In genomic region chr9:123267481-123268239, GRCh38 we compare ENCODE assay signal across 1 cellular context.
TF ChIP-seq lines count a peak whose summit lies in the region.

No MANE protein-coding gene starts in this region.

TF ChIP-seq in HEK293, 187 proteins besides CTCF, POLR2A, EP300 and RAD21 (continued from another document):
- TF ChIP-seq ZNF529 (tag by site-specific recombination; IDR thresholded peaks at IDR 0.05; ENCODE audit: insufficient replicate concordance) (no peak), BCL11B (tag by site-specific recombination; IDR thresholded peaks at IDR 0.05; ENCODE audit: low read depth) (no peak), ZNF548 (tag by site-specific recombination; IDR thresholded peaks at IDR 0.05) (no peak), INSM2 (tag by site-specific recombination; IDR thresholded peaks at IDR 0.05) (no peak), ZNF37A (tag by site-specific recombination; IDR thresholded peaks at IDR 0.05) (no peak), ZNF175 (tag by site-specific recombination; IDR thresholded peaks at IDR 0.05) (no peak), HOXA7 (CRISPR knock-in tag; IDR thresholded peaks at IDR 0.05; ENCODE audit: borderline replicate concordance) (no peak), ZNF214 (tag by site-specific recombination; IDR thresholded peaks at IDR 0.05; ENCODE audit: borderline replicate concordance) (no peak), ZNF426 (tag by site-specific recombination; IDR thresholded peaks at IDR 0.05) (no peak)
